ENCODE assay signal across 10 cellular contexts in genomic region chr1:232457607-232458006, GRCh38.
DNase-seq lines count a peak whose midpoint lies in the region; ATAC-seq and TF ChIP-seq lines count a peak whose summit lies in the region.
"Had no signal": no experiment of that assay in that cellular context is flagged by ENCODE, and none has a peak within 500 bp of the region (broad histone marks: within the 10 kb centered on the region; RNA-seq: fewer than 3 reads in every experiment).

No MANE protein-coding gene starts in this region.

- ATAC-seq in GM21528 (IDR thresholded peaks at IDR 0.05; ENCODE audit: low FRiP score, unreplicated experiment) (peak; percentile 90), HG03457 (IDR thresholded peaks at IDR 0.05; ENCODE audit: unreplicated experiment) (peak; percentile 61), HG03571 (IDR thresholded peaks at IDR 0.05; ENCODE audit: unreplicated experiment) (no peak), GM21576 (IDR thresholded peaks at IDR 0.05; ENCODE audit: unreplicated experiment) (no peak)
- ATAC-seq: naive thymus-derived CD8-positive, alpha-beta T cell had no signal

- H3K79me2 ChIP-seq in mammary epithelial cell (ENCODE audit: insufficient read depth, low read length), result no peaks in the 10 kb centered on the region

- no peaks in the 10 kb centered on the region for H3K36me3 ChIP-seq in mammary epithelial cell (ENCODE audit: insufficient read depth, low read length)

- H3K9me3 ChIP-seq in mammary epithelial cell (replicated peaks; ENCODE audit: insufficient read depth, low read length), result no peaks in the 10 kb centered on the region

- peak; percentile 18 to 33 for DNase-seq in activated CD4-positive, alpha-beta T cell treated with anti-CD3 and anti-CD28 coated beads, Interleukin-2, amount 50 U/mL, for 48 hours
- no peak for DNase-seq in activated CD4-positive, alpha-beta T cell treated with anti-CD3 and anti-CD28 coated beads, Interleukin-2, amount 50 U/mL, for 4 hours
- DNase-seq in medulla oblongata (ENCODE audit: extremely low spot score) (peak; percentile 43), mammary epithelial cell (no peak)
- DNase-seq: activated CD4-positive, alpha-beta T cell treated with anti-CD3 and anti-CD28 coated beads, Interleukin-2, amount 50 U/mL, for 1 hour had no signal

- no peak overlapping the region for H3K9ac ChIP-seq in mammary epithelial cell (ENCODE audit: insufficient read depth, low read length)

- no peak overlapping the region for H3K4me2 ChIP-seq in mammary epithelial cell (ENCODE audit: insufficient read depth, low read depth, low read length)

- no peak overlapping the region for H2AFZ ChIP-seq in mammary epithelial cell (ENCODE audit: low read depth, low read length)

- H4K20me1 ChIP-seq in mammary epithelial cell (ENCODE audit: insufficient read depth, low read length), result no peaks in the 10 kb centered on the region

- H3K27ac ChIP-seq in mammary epithelial cell (ENCODE audit: insufficient read depth, low read depth, low read length), result no peak overlapping the region

- intact Hi-C loops in mammary epithelial cell (cut with micrococcal nuclease), result no loop called here

- dilution Hi-C loops in mammary epithelial cell (cut with HindIII; ENCODE audit: low sequenced_read_pairs), result no loop called here

- no TSS peak for BruUV-seq in mammary epithelial cell (replicated peaks; lab: Mats Ljungman, UMichigan)

- 100% methylated on average over 3 of the region's 3 CpGs for WGBS in mammary epithelial cell (ENCODE audit: low coverage, missing lambda C conversion rate)

- H3K4me3 ChIP-seq in mammary epithelial cell (replicated peaks in 1 of 3; ENCODE audit: insufficient read depth in 1 of 3, low read depth in 2 of 3, low read length in 3 of 3), result no peak overlapping the region

- no peak for TF ChIP-seq CTCF in mammary epithelial cell (conservative IDR thresholded peaks at IDR 0.05 in 1 of 2, IDR thresholded peaks at IDR 0.05 in 1 of 2; ENCODE audit: extremely low read depth in 1 of 2, insufficient read depth in 1 of 2, low read depth in 1 of 2, low read length in 2 of 2)

- H3K4me1 ChIP-seq in mammary epithelial cell (ENCODE audit: insufficient read depth, low read length), result no peaks in the 10 kb centered on the region

- in situ Hi-C loops in mammary epithelial cell (cut with MboI; ENCODE audit: low sequenced_read_pairs in 2 of 2), result no loop called here

- CTCF ChIA-PET in mammary epithelial cell (lab: Charles Lee; ENCODE audit: low non-redundant PET), result no interaction called here

- H3K27me3 ChIP-seq in mammary epithelial cell (ENCODE audit: insufficient read depth, low read length), result no peaks in the 10 kb centered on the region

Comparison
In these comparisons a context has a peak if more than half of its experiments do, and no peak if none do; other contexts are left out.
1. DNase-seq: peak in activated CD4-positive, alpha-beta T cell treated with anti-CD3 and anti-CD28 coated beads, Interleukin-2, amount 50 U/mL, for 48 hours (2 of 2) and medulla oblongata (single experiment); none in activated CD4-positive, alpha-beta T cell treated with anti-CD3 and anti-CD28 coated beads, Interleukin-2, amount 50 U/mL, for 4 hours (0 of 2) and mammary epithelial cell (single experiment).
2. ATAC-seq: peak in GM21528 (single experiment) and HG03457 (single experiment); none in HG03571 (single experiment) and GM21576 (single experiment).